In the genomic region with DNA sequence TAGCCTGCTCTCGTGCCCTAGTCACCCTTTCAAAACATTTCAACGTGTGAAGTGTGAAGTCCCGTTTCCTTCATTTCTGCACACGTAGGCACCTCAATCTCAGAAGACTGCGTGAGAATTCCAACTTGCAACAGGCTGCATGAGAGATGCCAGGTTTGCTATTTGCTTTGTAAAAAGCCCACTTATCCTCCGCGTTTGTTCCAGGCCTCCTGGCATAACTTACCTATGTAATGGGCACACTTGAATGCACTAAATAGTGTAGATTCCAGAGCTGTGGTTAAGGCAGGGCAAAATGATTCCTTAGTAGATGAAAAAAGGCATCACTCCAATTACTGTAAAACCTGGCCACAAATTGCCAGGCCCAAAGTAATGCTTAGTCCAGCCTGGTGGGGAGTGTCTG, we compare ENCODE assay signal across 19 cellular contexts.
DNase-seq lines count a peak whose midpoint lies in the region; ATAC-seq and TF ChIP-seq lines count a peak whose summit lies in the region.
"Had no signal": no experiment of that assay in that cellular context is flagged by ENCODE, and none has a peak within 500 bp of the region (broad histone marks: within the 10 kb centered on the region; RNA-seq: fewer than 3 reads in every experiment).

No MANE protein-coding gene starts in this region.

- H3K9me3 ChIP-seq in BLaER1, result peaks cover 10% of the 10 kb centered on the region; the same call in 1 of the 2 replicates
- H3K9me3 ChIP-seq in left lung, result no peaks in the 10 kb centered on the region
- no peaks in the 10 kb centered on the region for H3K9me3 ChIP-seq in body of pancreas
- H3K9me3 ChIP-seq: A549, Caco-2 had no signal

- peak overlapping the region; percentile 26 for H3K27ac Mint-ChIP-seq in nephron progenitor cell
- H3K27ac Mint-ChIP-seq: B cell; CD4-positive, alpha-beta T cell; CD8-positive, alpha-beta T cell had no signal

- H3K4me1 ChIP-seq in BLaER1 (peaks cover 63% of the 10 kb centered on the region), left lung (no peaks in the 10 kb centered on the region), body of pancreas (no peaks in the 10 kb centered on the region)
- H3K4me1 ChIP-seq: A549 had no signal

- H3K27me3 Mint-ChIP-seq in nephron progenitor cell (ENCODE audit: low read depth, poor library complexity), result peaks cover 3% of the 10 kb centered on the region

- peak overlapping the region; percentile 35 for H3K4me3 Mint-ChIP-seq in nephron progenitor cell
- H3K4me3 Mint-ChIP-seq: B cell; CD4-positive, alpha-beta T cell; CD8-positive, alpha-beta T cell had no signal

- peaks cover 65% of the 10 kb centered on the region for H3K4me1 Mint-ChIP-seq in nephron progenitor cell
- H3K4me1 Mint-ChIP-seq: B cell had no signal

- peak; percentile 57 for ATAC-seq in left lung
- no peak for ATAC-seq in body of pancreas
- ATAC-seq: A549; CD8-positive, alpha-beta T cell had no signal

- peaks cover 9% of the 10 kb centered on the region for H3K36me3 Mint-ChIP-seq in nephron progenitor cell (ENCODE audit: low read depth)
- H3K36me3 Mint-ChIP-seq: CD8-positive, alpha-beta T cell had no signal

- TF ChIP-seq POLR2A in body of pancreas (IDR thresholded peaks at IDR 0.05), result no peak

- H3K4me3 ChIP-seq in BLaER1, result no peak overlapping the region
- no peak overlapping the region for H3K4me3 ChIP-seq in left lung
- H3K4me3 ChIP-seq in body of pancreas, result no peak overlapping the region
- H3K4me3 ChIP-seq: A549 had no signal

- H3K9me3 Mint-ChIP-seq in nephron progenitor cell, result peaks cover 22% of the 10 kb centered on the region
- H3K9me3 Mint-ChIP-seq: CD4-positive, alpha-beta T cell; CD8-positive, alpha-beta T cell had no signal

- H3K36me3 ChIP-seq in BLaER1 (no peaks in the 10 kb centered on the region), left lung (no peaks in the 10 kb centered on the region), body of pancreas (replicated peaks in 1 of 2; ENCODE audit: insufficient read depth in 1 of 2, low read depth in 2 of 2) (no peaks in the 10 kb centered on the region)

- H3K27ac ChIP-seq in BLaER1 (peak overlapping the region; percentile 80), VCaP (peak overlapping the region; percentile 94), left lung (no peak overlapping the region), body of pancreas (no peak overlapping the region)
- H3K27ac ChIP-seq: 22Rv1, A549, C4-2B had no signal

- intact Hi-C loops in left lung (cut with DNase I) (no loop called here), body of pancreas (cut with DNase I) (no loop called here), head of caudate nucleus (cut with DNase I) (no loop called here)

- H3K4me2 ChIP-seq in BLaER1, result peak overlapping the region; percentile 80; the same call in 1 of the 2 replicates
- H3K4me2 ChIP-seq: A549 had no signal

- no peaks in the 10 kb centered on the region for H4K20me1 ChIP-seq in BLaER1

- TF ChIP-seq CTCF in VCaP (conservative IDR thresholded peaks at IDR 0.05) (no peak), left lung (IDR thresholded peaks at IDR 0.05) (no peak), nephron progenitor cell (IDR thresholded peaks at IDR 0.05) (no peak), body of pancreas (IDR thresholded peaks at IDR 0.05) (no peak)

- H3K27me3 ChIP-seq in BLaER1 (no peaks in the 10 kb centered on the region), left lung (no peaks in the 10 kb centered on the region), body of pancreas (no peaks in the 10 kb centered on the region)

- no peak overlapping the region for H3K9ac ChIP-seq in BLaER1

- DNase-seq in left lung (no peak), nephron progenitor cell (no peak), body of pancreas (no peak), HT-29 (ENCODE audit: low spot score) (no peak), head of caudate nucleus (no peak)
- DNase-seq in effector CD8-positive, alpha-beta T cell (lab: John Stamatoyannopoulos, UW), result no peak
- DNase-seq: AML-193; Caco-2; Calu3; CD4-positive, alpha-beta T cell; CD8-positive, alpha-beta T cell; DMS79 treated with DMSO at 0.1 percent for 48 hours; GF-D8 had no signal

- WGBS in body of pancreas, 2 donors, result 77 to 79% methylated on average over 7 of the region's 7 CpGs

Comparison
In these comparisons a context has a peak if more than half of its experiments do, and no peak if none do; other contexts are left out.
1. H3K27ac ChIP-seq: peak in BLaER1 (single experiment) and VCaP (single experiment); none in left lung (0 of 2) and body of pancreas (0 of 4).